ENCODE assay signal across 29 cellular contexts in genomic region chr22:35610741-35611140, GRCh38. TPM values are rescaled to one million over a fixed set of nuclear protein-coding genes. Genes with fewer than 3 reads are reported as not detected.
"Had no signal": no experiment of that assay in that cellular context is flagged by ENCODE, and none has a peak within 500 bp of the region (broad histone marks: within the 10 kb centered on the region; RNA-seq: fewer than 3 reads in every experiment).

No MANE protein-coding gene starts in this region.

- H3K27me3 ChIP-seq: right lobe of liver had no signal

- H3K9me3 ChIP-seq: esophagus squamous epithelium, right lobe of liver, thoracic aorta had no signal

- H3K36me3 Mint-ChIP-seq: natural killer cell, WTC11 had no signal

- H3K4me3 Mint-ChIP-seq: activated CD4-positive, alpha-beta memory T cell treated with anti-CD3 and anti-CD28 coated beads, Interleukin-2, amount 10 ng/mL, durations not matched to agents 7 days and 5 days; activated CD4-positive, alpha-beta T cell treated with anti-CD3 and anti-CD28 coated beads, Interleukin-2, amount 10 ng/mL, durations not matched to agents 7 days and 5 days; activated T-cell treated with anti-CD3 and anti-CD28 coated beads, Interleukin-2, amount 50 U/mL, for 24 hours; natural killer cell; stimulated activated naive CD8-positive, alpha-beta T cell treated with anti-CD3 and anti-CD28 coated beads, Interleukin-15, Interleukin-2, amounts not matched to agents 100 ng/mL and 50 ng/mL, for 24 hours; WTC11 had no signal

- DNase-seq: activated CD4-positive, alpha-beta memory T cell treated with anti-CD3 and anti-CD28 coated beads, Interleukin-2, amount 10 ng/mL, durations not matched to agents 7 days and 5 days; activated CD4-positive, alpha-beta T cell treated with anti-CD3 and anti-CD28 coated beads for 1 hour; activated CD4-positive, alpha-beta T cell treated with anti-CD3 and anti-CD28 coated beads, Interleukin-2, amount 10 ng/mL, durations not matched to agents 7 days and 5 days; activated CD8-positive, alpha-beta memory T cell treated with anti-CD3 and anti-CD28 coated beads, Interleukin-2, amount 50 U/mL, for 48 hours; activated gamma-delta T cell; activated naive CD4-positive, alpha-beta T cell treated with anti-CD3 and anti-CD28 coated beads, Interleukin-2, amount 50 U/mL, for 16 hours; activated T-cell treated with anti-CD3 and anti-CD28 coated beads, Interleukin-2, amount 50 U/mL, for 24 hours; dermis blood vessel endothelial cell; effector CD4-positive, alpha-beta T cell; esophagus squamous epithelium; foreskin melanocyte; hippocampal formation; mesendoderm; natural killer cell; right lobe of liver; stimulated activated CD4-positive, alpha-beta T cell treated with anti-CD3 and anti-CD28 coated beads, Interleukin-12 subunit alpha, Interleukin-12 subunit beta, amount 100 ng/mL, for 4 hours; stimulated activated CD4-positive, alpha-beta T cell treated with anti-CD3 and anti-CD28 coated beads, Interleukin-4, amount 100 ng/mL, for 1 hour; T-helper 2 cell; trophoblast cell had no signal

- H3K36me3 ChIP-seq: esophagus squamous epithelium, right lobe of liver, thoracic aorta had no signal

- H3K27ac Mint-ChIP-seq: activated CD4-positive, alpha-beta memory T cell treated with anti-CD3 and anti-CD28 coated beads, Interleukin-2, amount 10 ng/mL, durations not matched to agents 7 days and 5 days; activated CD4-positive, alpha-beta T cell treated with anti-CD3 and anti-CD28 coated beads, Interleukin-2, amount 10 ng/mL, durations not matched to agents 7 days and 5 days; activated T-cell treated with anti-CD3 and anti-CD28 coated beads, Interleukin-2, amount 50 U/mL, for 24 hours; natural killer cell; stimulated activated naive CD8-positive, alpha-beta T cell treated with anti-CD3 and anti-CD28 coated beads, Interleukin-15, Interleukin-2, amounts not matched to agents 100 ng/mL and 50 ng/mL, for 24 hours; WTC11 had no signal

- H3K27ac ChIP-seq: epithelial cell of prostate, esophagus squamous epithelium, right lobe of liver, skin epidermis, thoracic aorta had no signal

- H3K4me1 Mint-ChIP-seq: WTC11 had no signal

- H3K9me3 Mint-ChIP-seq: activated CD4-positive, alpha-beta memory T cell treated with anti-CD3 and anti-CD28 coated beads, Interleukin-2, amount 10 ng/mL, durations not matched to agents 7 days and 5 days; activated CD4-positive, alpha-beta T cell treated with anti-CD3 and anti-CD28 coated beads, Interleukin-2, amount 10 ng/mL, durations not matched to agents 7 days and 5 days; activated T-cell treated with anti-CD3 and anti-CD28 coated beads, Interleukin-2, amount 50 U/mL, for 24 hours; natural killer cell; stimulated activated naive CD8-positive, alpha-beta T cell treated with anti-CD3 and anti-CD28 coated beads, Interleukin-15, Interleukin-2, amounts not matched to agents 100 ng/mL and 50 ng/mL, for 24 hours; WTC11 had no signal

- ATAC-seq: natural killer cell, right lobe of liver, WTC11 had no signal

- H3K4me3 ChIP-seq: esophagus squamous epithelium, lung, right lobe of liver, skin epidermis, thoracic aorta had no signal

RNA-seq across cellular contexts. Expression of gene MB, which starts 6.4 kb away (rescaled TPM):
- total RNA-seq: activated CD4-positive, alpha-beta memory T cell treated with anti-CD3 and anti-CD28 coated beads, Interleukin-2, amount 10 ng/mL, durations not matched to agents 7 days and 5 days; bronchial epithelial cell; dermis blood vessel endothelial cell; mononuclear cell; natural killer cell; subcutaneous adipose tissue; thoracic aorta had no signal
- polyA plus RNA-seq: keratinocyte had no signal
